19 cellular contexts compared by ENCODE assay signal in the genomic region with DNA sequence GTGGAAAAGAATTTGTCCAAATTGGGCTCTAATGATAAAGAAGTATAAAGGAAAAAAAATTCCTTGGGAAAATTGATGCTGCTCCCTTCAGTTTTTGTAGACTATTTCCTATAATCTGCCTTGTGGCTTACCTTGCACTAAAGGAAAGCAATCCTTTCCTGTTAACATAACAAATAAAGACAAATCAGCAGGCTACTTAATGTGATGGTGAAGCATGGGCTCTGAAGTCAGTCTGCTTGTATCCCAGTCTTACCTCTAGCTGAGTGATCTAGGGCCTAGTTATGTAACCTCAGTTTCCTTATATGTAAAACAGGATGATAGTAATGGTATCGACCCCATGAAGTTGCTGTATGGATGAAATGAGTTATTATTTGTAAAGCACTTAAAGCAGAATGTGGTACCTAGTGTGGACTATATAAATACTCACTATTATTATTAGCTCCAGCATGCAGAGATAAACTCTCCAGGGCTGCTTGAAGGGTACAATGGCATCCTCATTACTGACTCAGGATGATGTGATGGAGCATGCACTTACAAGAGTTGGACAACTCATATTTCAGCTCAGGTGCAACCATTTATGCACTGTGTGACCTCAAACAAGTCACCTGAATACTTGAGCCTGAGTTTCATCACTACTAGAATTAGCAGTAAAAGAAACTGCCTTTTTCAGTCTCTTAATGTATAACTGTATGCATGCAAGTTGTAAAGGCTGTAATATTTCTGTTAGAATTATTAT.
"Had no signal": no experiment of that assay in that cellular context is flagged by ENCODE, and none has a peak within 500 bp of the region (broad histone marks: within the 10 kb centered on the region; RNA-seq: fewer than 3 reads in every experiment).

No MANE protein-coding gene starts in this region.

- H3K79me2 ChIP-seq: hepatocyte had no signal

- H3K4me1 Mint-ChIP-seq: neural progenitor cell had no signal

- H3K4me2 ChIP-seq: hepatocyte, neural progenitor cell had no signal

- H3K4me3 ChIP-seq: dorsolateral prefrontal cortex, esophagus squamous epithelium, hepatocyte, neural progenitor cell, ovary, right atrium auricular region, sigmoid colon, skin epidermis had no signal

- ATAC-seq: left lobe of liver; natural killer cell treated with Interleukin-12 subunit alpha and Interleukin-12 subunit beta and Interleukin-15 and Interleukin-18, amount 100 ng/mL, for 72 hours had no signal

- H3K9me3 ChIP-seq: esophagus squamous epithelium, ovary, right atrium auricular region, sigmoid colon had no signal

- H2AFZ ChIP-seq: hepatocyte had no signal

- H3K9ac ChIP-seq: neural progenitor cell had no signal

- DNase-seq: cortex of kidney; dorsolateral prefrontal cortex; effector CD8-positive, alpha-beta T cell; esophagus squamous epithelium; foreskin fibroblast; head of caudate nucleus; kidney glomerular epithelial cell; nucleus accumbens; ovary; sigmoid colon; stimulated activated CD4-positive, alpha-beta T cell treated with anti-CD3 and anti-CD28 coated beads, Interleukin-2, amount 100 ng/mL, for 24 hours; stimulated activated naive CD4-positive, alpha-beta T cell treated with Interleukin-2 at 50 U/mL for 16 hours; trophoblast cell had no signal

- H3K27ac ChIP-seq: dorsolateral prefrontal cortex, esophagus squamous epithelium, hepatocyte, neural progenitor cell, ovary, right atrium auricular region, sigmoid colon, skin epidermis had no signal

- H3K4me1 ChIP-seq: right atrium auricular region, sigmoid colon had no signal

- H3K27me3 ChIP-seq: esophagus squamous epithelium, hepatocyte, neural progenitor cell, ovary, right atrium auricular region, sigmoid colon had no signal

- H3K36me3 ChIP-seq: esophagus squamous epithelium, neural progenitor cell, ovary, right atrium auricular region, sigmoid colon had no signal

- H3K36me3 Mint-ChIP-seq: natural killer cell treated with Interleukin-12 subunit alpha and Interleukin-12 subunit beta and Interleukin-15 and Interleukin-18, amount 100 ng/mL, for 72 hours; neural progenitor cell had no signal

- H3K27me3 Mint-ChIP-seq: natural killer cell treated with Interleukin-12 subunit alpha and Interleukin-12 subunit beta and Interleukin-15 and Interleukin-18, amount 100 ng/mL, for 72 hours had no signal

- H3K27ac Mint-ChIP-seq: natural killer cell treated with Interleukin-12 subunit alpha and Interleukin-12 subunit beta and Interleukin-15 and Interleukin-18, amount 100 ng/mL, for 72 hours; neural progenitor cell had no signal

- H3K4me3 Mint-ChIP-seq: natural killer cell treated with Interleukin-12 subunit alpha and Interleukin-12 subunit beta and Interleukin-15 and Interleukin-18, amount 100 ng/mL, for 72 hours; neural progenitor cell had no signal

- H3K9me3 Mint-ChIP-seq: neural progenitor cell had no signal
